Comparison of ENCODE assay signal across 13 cellular contexts in genomic region chr2:236164201-236164982, GRCh38. TPM values are rescaled to one million over a fixed set of nuclear protein-coding genes. Genes with fewer than 3 reads are reported as not detected.
DNase-seq lines count a peak whose midpoint lies in the region; ATAC-seq and TF ChIP-seq lines count a peak whose summit lies in the region.
"Had no signal": no experiment of that assay in that cellular context is flagged by ENCODE, and none has a peak within 500 bp of the region (broad histone marks: within the 10 kb centered on the region; RNA-seq: fewer than 3 reads in every experiment).

No MANE protein-coding gene starts in this region.

- H3K36me3 ChIP-seq in ascending aorta (no peaks in the 10 kb centered on the region), iPS-20b (ENCODE audit: insufficient read depth, low read depth, low read length) (no peaks in the 10 kb centered on the region)
- no peaks in the 10 kb centered on the region for H3K36me3 ChIP-seq in effector memory CD4-positive, alpha-beta T cell (ENCODE audit: control insufficient read depth, insufficient read depth, low read length)

- H3K4me1 Mint-ChIP-seq in stimulated activated effector memory CD8-positive, alpha-beta T cell treated with anti-CD3 and anti-CD28 coated beads, Interleukin-12 subunit alpha, Interleukin-12 subunit beta, amount 100 ng/mL, for 72 hours, result peaks cover 11% of the 10 kb centered on the region

- intact Hi-C loops in ascending aorta (cut with DNase I), result no loop called here

- no peak overlapping the region for H3K27ac ChIP-seq in ascending aorta
- no peak overlapping the region for H3K27ac ChIP-seq in iPS-20b (ENCODE audit: low read length)
- no peak overlapping the region for H3K27ac ChIP-seq in effector memory CD4-positive, alpha-beta T cell (ENCODE audit: insufficient read depth, low read length, poor library complexity, severe bottlenecking)
- H3K27ac ChIP-seq: A549, SJSA1 had no signal

- no peaks in the 10 kb centered on the region for H3K9me3 Mint-ChIP-seq in stimulated activated effector memory CD8-positive, alpha-beta T cell treated with anti-CD3 and anti-CD28 coated beads, Interleukin-12 subunit alpha, Interleukin-12 subunit beta, amount 100 ng/mL, for 72 hours

- peak overlapping the region; percentile 26 for H3K4me3 Mint-ChIP-seq in stimulated activated effector memory CD8-positive, alpha-beta T cell treated with anti-CD3 and anti-CD28 coated beads, Interleukin-12 subunit alpha, Interleukin-12 subunit beta, amount 100 ng/mL, for 72 hours
- H3K4me3 Mint-ChIP-seq: activated naive CD8-positive, alpha-beta T cell treated with anti-CD3 and anti-CD28 coated beads, Interleukin-2, amount 10 ng/mL, durations not matched to agents 7 days and 5 days had no signal

- H3K9ac ChIP-seq in iPS-20b (ENCODE audit: low read depth, low read length), result no peak overlapping the region

- TF ChIP-seq CTCF in ascending aorta (IDR thresholded peaks at IDR 0.05), result no peak

- H3K36me3 Mint-ChIP-seq in stimulated activated effector memory CD8-positive, alpha-beta T cell treated with anti-CD3 and anti-CD28 coated beads, Interleukin-12 subunit alpha, Interleukin-12 subunit beta, amount 100 ng/mL, for 72 hours, result peaks cover 9% of the 10 kb centered on the region

- H3K4me3 ChIP-seq in ascending aorta (peak overlapping the region; percentile 14 to 62), iPS-20b (ENCODE audit: low read length) (peak overlapping the region; percentile 44)
- no peak overlapping the region for H3K4me3 ChIP-seq in effector memory CD4-positive, alpha-beta T cell (ENCODE audit: insufficient read depth, low read depth, low read length, poor library complexity, severe bottlenecking)
- H3K4me3 ChIP-seq: A549, SJSA1 had no signal

- peaks cover 34% of the 10 kb centered on the region for H3K27me3 ChIP-seq in ascending aorta
- peaks cover 100% of the 10 kb centered on the region for H3K27me3 ChIP-seq in iPS-20b (ENCODE audit: insufficient read depth, low read length)
- peaks cover 49% of the 10 kb centered on the region for H3K27me3 ChIP-seq in effector memory CD4-positive, alpha-beta T cell (replicated peaks; ENCODE audit: control insufficient read depth, insufficient read depth, low read length, poor library complexity, severe bottlenecking)
- H3K27me3 ChIP-seq: SJSA1 had no signal

- ATAC-seq in stimulated activated effector memory CD8-positive, alpha-beta T cell treated with anti-CD3 and anti-CD28 coated beads, Interleukin-12 subunit alpha, Interleukin-12 subunit beta, amount 100 ng/mL, for 72 hours, result no peak
- ATAC-seq in HG03108 (IDR thresholded peaks at IDR 0.05; ENCODE audit: unreplicated experiment) (no peak), GM18502 (IDR thresholded peaks at IDR 0.05; ENCODE audit: poor library complexity, unreplicated experiment) (no peak)
- ATAC-seq: A549 had no signal

- DNase-seq in NCI-H748 (lab: John Stamatoyannopoulos, UW; ENCODE audit: unreplicated experiment) (peak; percentile 69), NCI-H748 treated with DMSO at 0.1 percent for 48 hours (lab: John Stamatoyannopoulos, UW) (no peak), ascending aorta (ENCODE audit: low spot score in 2 of 2) (no peak)
- no peak for DNase-seq in stimulated activated effector memory CD8-positive, alpha-beta T cell treated with anti-CD3 and anti-CD28 coated beads, Interleukin-12 subunit alpha, Interleukin-12 subunit beta, amount 100 ng/mL, for 72 hours (ENCODE audit: low spot score in 2 of 2)
- DNase-seq in effector memory CD4-positive, alpha-beta T cell, result no peak
- DNase-seq: activated naive CD8-positive, alpha-beta T cell treated with anti-CD3 and anti-CD28 coated beads, Interleukin-2, amount 10 ng/mL, durations not matched to agents 7 days and 5 days had no signal

- H3K9me3 ChIP-seq in ascending aorta, result no peaks in the 10 kb centered on the region
- peaks cover 4% of the 10 kb centered on the region; the same call in 1 of the 2 replicates for H3K9me3 ChIP-seq in iPS-20b (ENCODE audit: insufficient read depth, low read depth, low read length)
- H3K9me3 ChIP-seq in effector memory CD4-positive, alpha-beta T cell (ENCODE audit: control insufficient read depth, low read length), result no peaks in the 10 kb centered on the region
- H3K9me3 ChIP-seq: A549, SJSA1 had no signal

- H3K4me1 ChIP-seq in ascending aorta, result peaks cover 18 to 22% of the 10 kb centered on the region in 2 donors
- peaks cover 20% of the 10 kb centered on the region; the same call in 1 of the 2 replicates for H3K4me1 ChIP-seq in iPS-20b (ENCODE audit: insufficient read depth, low read length)
- H3K4me1 ChIP-seq in effector memory CD4-positive, alpha-beta T cell (ENCODE audit: control insufficient read depth, insufficient read depth, low read length, poor library complexity, severe bottlenecking), result peaks cover 3% of the 10 kb centered on the region

- no peak overlapping the region for H3K27ac Mint-ChIP-seq in stimulated activated effector memory CD8-positive, alpha-beta T cell treated with anti-CD3 and anti-CD28 coated beads, Interleukin-12 subunit alpha, Interleukin-12 subunit beta, amount 100 ng/mL, for 72 hours

RNA-seq across cellular contexts. Expression of gene GBX2, which starts 3.8 kb away (rescaled TPM):
- total RNA-seq in ascending aorta, result not detected
- total RNA-seq: activated naive CD8-positive, alpha-beta T cell treated with anti-CD3 and anti-CD28 coated beads, Interleukin-2, amount 10 ng/mL, durations not matched to agents 7 days and 5 days; myocyte; temporal lobe had no signal
